1 cellular context compared by ENCODE assay signal in genomic region chr2:16700566-16701259, GRCh38.
TF ChIP-seq lines count a peak whose summit lies in the region.

No MANE protein-coding gene starts in this region.

TF ChIP-seq in K562, 482 proteins besides CTCF, POLR2A, EP300 and RAD21 (continued from another document):
- no peak for TF ChIP-seq ZBTB40 (IDR thresholded peaks at IDR 0.05)
- TF ChIP-seq ZBTB40 (CRISPR knock-in tag; IDR thresholded peaks at IDR 0.05), result no peak
- TF ChIP-seq ZBTB17 (CRISPR knock-in tag; IDR thresholded peaks at IDR 0.05), result no peak
- no peak for TF ChIP-seq CEBPG (CRISPR knock-in tag; IDR thresholded peaks at IDR 0.05)
- peak; percentile 62 to 93 for TF ChIP-seq CEBPG (tag; conservative IDR thresholded peaks at IDR 0.05 in 1 of 2, IDR thresholded peaks at IDR 0.05 in 1 of 2)
- TF ChIP-seq, protein P1, sequence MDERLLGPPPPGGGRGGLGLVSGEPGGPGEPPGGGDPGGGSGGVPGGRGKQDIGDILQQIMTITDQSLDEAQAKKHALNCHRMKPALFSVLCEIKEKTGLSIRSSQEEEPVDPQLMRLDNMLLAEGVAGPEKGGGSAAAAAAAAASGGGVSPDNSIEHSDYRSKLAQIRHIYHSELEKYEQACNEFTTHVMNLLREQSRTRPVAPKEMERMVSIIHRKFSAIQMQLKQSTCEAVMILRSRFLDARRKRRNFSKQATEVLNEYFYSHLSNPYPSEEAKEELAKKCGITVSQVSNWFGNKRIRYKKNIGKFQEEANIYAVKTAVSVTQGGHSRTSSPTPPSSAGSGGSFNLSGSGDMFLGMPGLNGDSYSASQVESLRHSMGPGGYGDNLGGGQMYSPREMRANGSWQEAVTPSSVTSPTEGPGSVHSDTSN (CRISPR knock-in tag; IDR thresholded peaks at IDR 0.05; ENCODE audit: low read depth), result no peak
- TF ChIP-seq, protein P1 (tag; conservative IDR thresholded peaks at IDR 0.05; ENCODE audit: low read depth), result peak; percentile 92
- peak; percentile 71 for TF ChIP-seq CEBPB (tag; IDR thresholded peaks at IDR 0.05)
- TF ChIP-seq NCOA4 (IDR thresholded peaks at IDR 0.05; ENCODE audit: partially characterized antibody), result no peak
- no peak for TF ChIP-seq THRAP3 (IDR thresholded peaks at IDR 0.05; ENCODE audit: borderline replicate concordance)
- TF ChIP-seq, protein P2, sequence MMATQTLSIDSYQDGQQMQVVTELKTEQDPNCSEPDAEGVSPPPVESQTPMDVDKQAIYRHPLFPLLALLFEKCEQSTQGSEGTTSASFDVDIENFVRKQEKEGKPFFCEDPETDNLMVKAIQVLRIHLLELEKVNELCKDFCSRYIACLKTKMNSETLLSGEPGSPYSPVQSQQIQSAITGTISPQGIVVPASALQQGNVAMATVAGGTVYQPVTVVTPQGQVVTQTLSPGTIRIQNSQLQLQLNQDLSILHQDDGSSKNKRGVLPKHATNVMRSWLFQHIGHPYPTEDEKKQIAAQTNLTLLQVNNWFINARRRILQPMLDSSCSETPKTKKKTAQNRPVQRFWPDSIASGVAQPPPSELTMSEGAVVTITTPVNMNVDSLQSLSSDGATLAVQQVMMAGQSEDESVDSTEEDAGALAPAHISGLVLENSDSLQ (IDR thresholded peaks at IDR 0.05), result peak; percentile 73
- peak; percentile 64; the same call in 1 of the 2 replicates for TF ChIP-seq SPI1 (IDR thresholded peaks at IDR 0.05; ENCODE audit: borderline replicate concordance, low read depth, low read length)
TF ChIP-seq in K562: peak in this region for 6.
